In genomic region chr10:101014966-101015581, GRCh38 we compare ENCODE assay signal across 8 cellular contexts. TPM values are rescaled to one million over a fixed set of nuclear protein-coding genes. Genes with fewer than 3 reads are reported as not detected.
DNase-seq lines count a peak whose midpoint lies in the region.
"Had no signal": no experiment of that assay in that cellular context is flagged by ENCODE, and none has a peak within 500 bp of the region (broad histone marks: within the 10 kb centered on the region; RNA-seq: fewer than 3 reads in every experiment).

No MANE protein-coding gene starts in this region.

- no peak overlapping the region for H3K14ac ChIP-seq in trophoblast cell (ENCODE audit: low read length)

- H2BK120ac ChIP-seq in trophoblast cell (ENCODE audit: insufficient read depth, low read length, poor library complexity) = no peak overlapping the region

- no peak overlapping the region for H3K4me2 ChIP-seq in trophoblast cell (ENCODE audit: low read length)

- H3K9ac ChIP-seq in adipocyte (ENCODE audit: low read length) (no peak overlapping the region), trophoblast cell (ENCODE audit: low read length) (no peak overlapping the region)

- no peak overlapping the region for H2AK5ac ChIP-seq in trophoblast cell (ENCODE audit: low read length)

- H3K9me3 ChIP-seq in adipocyte (ENCODE audit: control insufficient read depth, low read length) (no peaks in the 10 kb centered on the region), trophoblast cell (ENCODE audit: insufficient read depth, low read depth, low read length) (peaks cover 2% of the 10 kb centered on the region)
- H3K9me3 ChIP-seq: ascending aorta had no signal

- no peak overlapping the region for H3K27ac ChIP-seq in trophoblast cell (ENCODE audit: low read depth, low read length)
- H3K27ac ChIP-seq: ascending aorta had no signal

- H2BK5ac ChIP-seq in trophoblast cell (ENCODE audit: low read depth, low read length, poor library complexity) = no peak overlapping the region

- no peak overlapping the region for H3K4ac ChIP-seq in trophoblast cell (ENCODE audit: low read depth, low read length)

- DNase-seq in activated CD4-positive, alpha-beta T cell treated with anti-CD3 and anti-CD28 coated beads for 48 hours = peak; percentile 33
- no peak for DNase-seq in activated CD4-positive, alpha-beta T cell treated with anti-CD3 and anti-CD28 coated beads, Interleukin-2, amount 50 U/mL, for 4 hours
- DNase-seq in adipocyte (ENCODE audit: low read depth) = peak; percentile 62
- DNase-seq in putamen (ENCODE audit: low spot score) = peak; percentile 69
- DNase-seq in trophoblast cell = no peak
- DNase-seq in medulla oblongata (ENCODE audit: extremely low spot score) = no peak

- H3K79me2 ChIP-seq in trophoblast cell (ENCODE audit: control insufficient read depth, insufficient read depth, low read length, poor library complexity) = no peaks in the 10 kb centered on the region

- H3K36me3 ChIP-seq in adipocyte (ENCODE audit: control insufficient read depth, insufficient read depth, low read length, severe bottlenecking) (no peaks in the 10 kb centered on the region), trophoblast cell (ENCODE audit: control insufficient read depth in 1 of 2, insufficient read depth in 2 of 2, low read length in 2 of 2) (no peaks in the 10 kb centered on the region)
- H3K36me3 ChIP-seq: ascending aorta had no signal

- WGBS in trophoblast cell (ENCODE audit: extremely low coverage, insufficient coverage, insufficient read length) = no CpG with 5 or more reads among the region's 7 CpGs

- H3K4me3 ChIP-seq in adipocyte (ENCODE audit: low read length) = no peak overlapping the region
- no peak overlapping the region for H3K4me3 ChIP-seq in trophoblast cell (ENCODE audit: low read depth, low read length)
- H3K4me3 ChIP-seq: ascending aorta had no signal

- H4K8ac ChIP-seq in trophoblast cell (ENCODE audit: low read depth, low read length) = no peak overlapping the region

- no peak overlapping the region for H4K12ac ChIP-seq in trophoblast cell (ENCODE audit: low read depth, low read length)

- no peak overlapping the region for H3K18ac ChIP-seq in trophoblast cell (ENCODE audit: low read length)

- no peak overlapping the region for H2BK12ac ChIP-seq in trophoblast cell (ENCODE audit: low read length)

- H3K27me3 ChIP-seq in adipocyte (replicated peaks; ENCODE audit: control insufficient read depth, insufficient read depth, low read length) = peaks cover 4% of the 10 kb centered on the region
- H3K27me3 ChIP-seq in trophoblast cell (ENCODE audit: insufficient read depth, low read length) = peaks cover 9% of the 10 kb centered on the region
- H3K27me3 ChIP-seq: ascending aorta had no signal

- peaks cover 18% of the 10 kb centered on the region for H3K4me1 ChIP-seq in adipocyte (ENCODE audit: control insufficient read depth, insufficient read depth, low read length)
- H3K4me1 ChIP-seq in trophoblast cell (ENCODE audit: control insufficient read depth in 1 of 2, insufficient read depth in 2 of 2, low read length in 2 of 2) = peaks cover 7 to 13% of the 10 kb centered on the region in 2 experiments

- H4K91ac ChIP-seq in trophoblast cell (ENCODE audit: low read depth, low read length) = no peak overlapping the region

- H3K23ac ChIP-seq in trophoblast cell (ENCODE audit: low read length) = no peak overlapping the region

- no peaks in the 10 kb centered on the region for H3K79me1 ChIP-seq in trophoblast cell (ENCODE audit: low read length)

- no peak overlapping the region for H2AFZ ChIP-seq in trophoblast cell (ENCODE audit: insufficient read depth, low read length, poor library complexity)

RNA-seq across cellular contexts. Expression of gene LZTS2, which starts 15.5 kb away (rescaled TPM):
- polyA plus RNA-seq in trophoblast cell (2013) = 57.1 and 58.4 TPM in 2 replicates

RNA-seq across cellular contexts. Expression of gene PDZD7, which starts 15.9 kb away (rescaled TPM):
- 0.68 and 0.79 TPM in 2 replicates for polyA plus RNA-seq in trophoblast cell (2013)
- polyA plus RNA-seq: CD14-positive monocyte had no signal

RNA-seq across cellular contexts. Expression of gene SFXN3, which starts 16.0 kb away (rescaled TPM):
- polyA plus RNA-seq in trophoblast cell (2013) = 20.6 and 20.8 TPM in 2 replicates

RNA-seq across cellular contexts. Expression of gene TWNK, which starts 27.7 kb away (rescaled TPM):
- polyA plus RNA-seq in trophoblast cell (2013) = 5.5 TPM in 2 replicates

RNA-seq across cellular contexts. Expression of gene MRPL43, which starts 27.8 kb away (rescaled TPM):
- polyA plus RNA-seq in trophoblast cell (2013) = 65.6 and 67.6 TPM in 2 replicates

Comparison
In these comparisons a context has a peak if more than half of its experiments do, and no peak if none do; other contexts are left out.
1. DNase-seq: peak in activated CD4-positive, alpha-beta T cell treated with anti-CD3 and anti-CD28 coated beads for 48 hours (single experiment), adipocyte (single experiment) and putamen (single experiment); none in activated CD4-positive, alpha-beta T cell treated with anti-CD3 and anti-CD28 coated beads, Interleukin-2, amount 50 U/mL, for 4 hours (0 of 2), trophoblast cell (0 of 2) and medulla oblongata (single experiment).